ENCODE assay signal across 8 cellular contexts in genomic region chr12:8914033-8914715, GRCh38. TPM values are rescaled to one million over a fixed set of nuclear protein-coding genes. Genes with fewer than 3 reads are reported as not detected.
DNase-seq lines count a peak whose midpoint lies in the region; ATAC-seq and TF ChIP-seq lines count a peak whose summit lies in the region.
"Not testable (repeated sequence)": the region's sequence is repeated elsewhere in the genome, so short reads cannot be mapped to it uniquely, and the experiment has no call there.

TSS of gene PHC1 (plus strand) at chr12:8914509. CDS start at chr12:8917678, 3,169 bp downstream.

- peak; percentile 72 for ATAC-seq in effector memory CD8-positive, alpha-beta T cell (replicated peaks)

- H3K27ac Mint-ChIP-seq in effector memory CD8-positive, alpha-beta T cell: peak within 1 kb of the TSS in 1 of 2 donors; percentile 2

- not testable (repeated sequence) for H3K36me3 Mint-ChIP-seq in effector memory CD8-positive, alpha-beta T cell (ENCODE audit: insufficient read depth)

- peak; percentile 28 for TF ChIP-seq CTCF in GM20000 (IDR thresholded peaks at IDR 0.05; ENCODE audit: extremely low read depth, missing control alignments)

- not testable (repeated sequence) for H3K27me3 Mint-ChIP-seq in effector memory CD8-positive, alpha-beta T cell

- H3K4me1 Mint-ChIP-seq in effector memory CD8-positive, alpha-beta T cell (ENCODE audit: low read depth in 2 of 2): not testable (repeated sequence)

- DNase-seq in CD1c-positive myeloid dendritic cell (ENCODE audit: extremely low spot score) (peak; percentile 78), GM20000 (ENCODE audit: low spot score) (peak; percentile 92), HT1080 (ENCODE audit: low read depth) (peak; percentile 79), NOMO-1 (lab: John Stamatoyannopoulos, UW; ENCODE audit: unreplicated experiment in 2 of 2) (peak; percentile 52 to 62), lung microvascular endothelial cell (ENCODE audit: low read depth in 2 of 2) (peak; percentile 69 to 81)
- DNase-seq in activated CD8-positive, alpha-beta memory T cell treated with anti-CD3 and anti-CD28 coated beads, Interleukin-2, amount 50 U/mL, for 24 hours (ENCODE audit: extremely low read depth): peak; percentile 41
- peak; percentile 52 to 59 (median 54) for DNase-seq in effector memory CD8-positive, alpha-beta T cell
- peak; percentile 77 to 78 for DNase-seq in stimulated activated CD4-positive, alpha-beta T cell treated with anti-CD3 and anti-CD28 coated beads, Interleukin-4, amount 100 ng/mL, for 4 hours

- not testable (repeated sequence) for H3K9me3 Mint-ChIP-seq in effector memory CD8-positive, alpha-beta T cell

- H3K4me3 Mint-ChIP-seq in effector memory CD8-positive, alpha-beta T cell: peak within 1 kb of the TSS; percentile 73 to 92

RNA-seq across cellular contexts. Expression of gene PHC1, which starts in this region (rescaled TPM):
- total RNA-seq in HT1080 (2014; rRNA removed; shearing (Covaris generic)): 22.4 and 32.2 TPM in 2 replicates
- 20.7 and 27.5 TPM in 2 replicates for polyA plus RNA-seq in HT1080 (2015; cell fraction: cytosol; rRNA removed)
- 95.5 and 99.0 TPM in 2 replicates for polyA plus RNA-seq in HT1080 (2015; cell fraction: nucleus; rRNA removed)
- total RNA-seq in lung microvascular endothelial cell: 5.9 and 12.1 TPM in 2 replicates

Comparison
In these comparisons a context has a peak if more than half of its experiments do, and no peak if none do; other contexts are left out.
1. Peak in every context shown above with its lines: DNase-seq and ATAC-seq.
2. DNase-seq: peak in every context shown above with its lines; median percentile 92 in GM20000; 79 in HT1080; 78 in CD1c-positive myeloid dendritic cell; 78 in stimulated activated CD4-positive, alpha-beta T cell treated with anti-CD3 and anti-CD28 coated beads, Interleukin-4, amount 100 ng/mL, for 4 hours; 75 in lung microvascular endothelial cell; 57 in NOMO-1; 54 in effector memory CD8-positive, alpha-beta T cell; 41 in activated CD8-positive, alpha-beta memory T cell treated with anti-CD3 and anti-CD28 coated beads, Interleukin-2, amount 50 U/mL, for 24 hours.